ENCODE assay signal across 1 cellular context in the genomic region with DNA sequence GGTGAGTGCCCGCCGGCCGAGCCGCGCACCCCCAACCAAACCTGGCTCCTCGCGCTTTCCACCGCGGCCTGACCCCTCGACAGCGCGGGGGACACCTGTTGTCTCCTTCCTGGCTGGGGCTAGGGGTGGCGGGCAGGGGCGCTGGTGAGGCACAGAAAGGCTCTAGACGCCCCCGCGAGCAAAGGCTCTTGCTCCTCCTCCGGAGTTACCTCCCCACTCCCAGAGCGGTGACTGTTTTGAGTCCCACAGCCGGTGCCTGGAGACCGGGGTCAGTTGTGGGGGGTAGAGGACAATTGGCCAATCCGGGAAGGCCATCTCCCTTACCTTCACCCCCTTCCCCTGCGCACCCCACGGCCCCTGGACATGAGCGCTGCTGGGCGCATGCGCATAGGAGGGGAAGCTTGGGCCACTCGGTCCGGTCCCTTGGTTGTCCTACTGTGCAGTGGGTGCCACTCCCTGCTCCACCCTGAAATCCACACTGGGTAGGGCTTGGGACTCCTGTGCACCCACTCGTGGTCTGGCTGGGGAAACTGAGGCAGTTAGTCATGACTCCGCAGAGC.
A peak's percentile ranks its signal among the peaks of the same experiment; 100 is the strongest.
TF ChIP-seq lines count a peak whose summit lies in the region.

No MANE protein-coding gene starts in this region.

TF ChIP-seq in GM12878, 131 proteins besides CTCF, POLR2A, EP300 and RAD21:
- no peak for TF ChIP-seq MXI1 (IDR thresholded peaks at IDR 0.05; ENCODE audit: low read depth, low read length)
- peak; percentile 87 for TF ChIP-seq HDAC6 (IDR thresholded peaks at IDR 0.05; ENCODE audit: unreplicated experiment)
